In genomic region chr19:35266904-35267817, GRCh38 we compare ENCODE assay signal across 7 cellular contexts. TPM values are rescaled to one million over a fixed set of nuclear protein-coding genes. Genes with fewer than 3 reads are reported as not detected.
DNase-seq lines count a peak whose midpoint lies in the region; ATAC-seq and TF ChIP-seq lines count a peak whose summit lies in the region.

No MANE protein-coding gene starts in this region.

- H3K27me3 ChIP-seq in Panc1 (ENCODE audit: control insufficient read depth, insufficient read depth, low read length) (no peaks in the 10 kb centered on the region), adipocyte (replicated peaks; ENCODE audit: control insufficient read depth, insufficient read depth, low read length) (no peaks in the 10 kb centered on the region), right atrium auricular region (no peaks in the 10 kb centered on the region)

- ATAC-seq in GM18505 (IDR thresholded peaks at IDR 0.05; ENCODE audit: unreplicated experiment) (no peak), Panc1 (no peak), sciatic nerve (peak; percentile 39), GM18873 (IDR thresholded peaks at IDR 0.05; ENCODE audit: low FRiP score, unreplicated experiment) (no peak), GM18517 (IDR thresholded peaks at IDR 0.05; ENCODE audit: unreplicated experiment) (no peak)

- H3K9me3 ChIP-seq in Panc1 (ENCODE audit: control insufficient read depth, insufficient read depth, low read depth, low read length), result no peaks in the 10 kb centered on the region
- H3K9me3 ChIP-seq in adipocyte (ENCODE audit: control insufficient read depth, low read length), result no peaks in the 10 kb centered on the region
- no peaks in the 10 kb centered on the region for H3K9me3 ChIP-seq in right atrium auricular region

- peak overlapping the region; percentile 100 for H3K9ac ChIP-seq in adipocyte (ENCODE audit: low read length)

- in situ Hi-C loops in Panc1 (cut with HindIII; ENCODE audit: low pct_unique_long_range_greater_than_20kb, low sequenced_read_pairs), result no loop called here

- intact Hi-C loops in Panc1 (cut with micrococcal nuclease; ENCODE audit: unreplicated experiment) (no loop called here), sciatic nerve (cut with DNase I) (loop anchor here (5.0 kb wide), 2 partner anchors 125 to 1030 kb away; partner anchors contain the start of gene FXYD7)

- TF ChIP-seq CTCF in Panc1 (IDR thresholded peaks at IDR 0.05), result no peak
- no peak for TF ChIP-seq CTCF in right atrium auricular region (IDR thresholded peaks at IDR 0.05)

- CTCF ChIA-PET in Panc1 (lab: Charles Lee), result no interaction called here

- TSS peak; percentile 81 for BruUV-seq in Panc1 (replicated peaks; lab: Mats Ljungman, UMichigan)

- DNase-seq in Panc1 (ENCODE audit: low read depth, low spot score), result no peak
- DNase-seq in adipocyte (ENCODE audit: low read depth), result peak; percentile 73
- no peak for DNase-seq in right atrium auricular region (ENCODE audit: low spot score)
- peak; percentile 82 for DNase-seq in sciatic nerve (ENCODE audit: low spot score)

- peak; percentile 1 for TF ChIP-seq POLR2A in GM18505 (IDR thresholded peaks at IDR 0.05; ENCODE audit: borderline replicate concordance, extremely low read depth, insufficient read depth, insufficient read length)

- H3K4me3 ChIP-seq in Panc1 (ENCODE audit: low read depth in 2 of 2, low read length in 2 of 2), result peak overlapping the region; percentile 86 to 93
- peak overlapping the region; percentile 97 for H3K4me3 ChIP-seq in adipocyte (ENCODE audit: low read length)
- peak overlapping the region; percentile 75 to 92 for H3K4me3 ChIP-seq in right atrium auricular region

- H3K4me1 ChIP-seq in Panc1 (ENCODE audit: control insufficient read depth, insufficient read depth, low read length) (peaks cover 25% of the 10 kb centered on the region), adipocyte (ENCODE audit: control insufficient read depth, insufficient read depth, low read length) (peaks cover 23% of the 10 kb centered on the region), right atrium auricular region (peaks cover 0 to 43% of the 10 kb centered on the region in 2 donors)

- peaks cover 14% of the 10 kb centered on the region; the same call in 1 of the 2 replicates for H3K36me3 ChIP-seq in Panc1 (ENCODE audit: control insufficient read depth, insufficient read depth, low read length)
- peaks cover 20% of the 10 kb centered on the region for H3K36me3 ChIP-seq in adipocyte (ENCODE audit: control insufficient read depth, insufficient read depth, low read length, severe bottlenecking)
- peaks cover 21% of the 10 kb centered on the region for H3K36me3 ChIP-seq in right atrium auricular region

- POLR2A ChIA-PET in Panc1 (lab: Charles Lee), result no interaction called here

- peak overlapping the region; percentile 99 for H3K27ac ChIP-seq in Panc1 (ENCODE audit: low read length)
- peak overlapping the region; percentile 97 to 100 for H3K27ac ChIP-seq in right atrium auricular region

RNA-seq across cellular contexts. Expression of gene USF2, which starts 1.6 kb away (rescaled TPM):
- 121 TPM for total RNA-seq in Panc1 (2021; ENCODE audit: unreplicated experiment)
- polyA plus RNA-seq in Panc1 (2012; ENCODE audit: insufficient read length), result 261 TPM
- 100 to 1,000 TPM; 130 to 180 TPM for total RNA-seq in right atrium auricular region
- total RNA-seq in sciatic nerve, result 137 TPM

RNA-seq across cellular contexts. Expression of gene HAMP, which starts 15.2 kb away (rescaled TPM):
- total RNA-seq in Panc1 (2021; ENCODE audit: unreplicated experiment) (0.31 TPM), right atrium auricular region (100 to 1,000 TPM in 1 of 2 donors, not detected in 1; 146 TPM), sciatic nerve (8.9 TPM)
- polyA plus RNA-seq in Panc1 (2012; ENCODE audit: insufficient read length), result not detected

RNA-seq across cellular contexts. Expression of gene LSR, which starts 18.4 kb away (rescaled TPM):
- total RNA-seq in Panc1 (2021; ENCODE audit: unreplicated experiment) (64.7 TPM), right atrium auricular region (10 to 100 TPM in 1 of 2 donors, 1 to 10 TPM in 1; 7.6 to 20.1 TPM), sciatic nerve (9.3 TPM)
- polyA plus RNA-seq in Panc1 (2012; ENCODE audit: insufficient read length), result 124 TPM

RNA-seq across cellular contexts. Expression of gene MAG, which starts 24.8 kb away (rescaled TPM):
- total RNA-seq in Panc1 (2021; ENCODE audit: unreplicated experiment) (not detected), right atrium auricular region (not detected), sciatic nerve (82.2 TPM)
- polyA plus RNA-seq in Panc1 (2012; ENCODE audit: insufficient read length), result not detected

RNA-seq across cellular contexts. Expression of gene FAM187B, which starts 38.6 kb away (rescaled TPM):
- total RNA-seq in Panc1 (2021; ENCODE audit: unreplicated experiment) (not detected), right atrium auricular region (not detected), sciatic nerve (0.31 TPM)
- not detected for polyA plus RNA-seq in Panc1 (2012; ENCODE audit: insufficient read length)

Comparison
In these comparisons a context has a peak if more than half of its experiments do, and no peak if none do; other contexts are left out.
1. DNase-seq: peak in adipocyte (single experiment) and sciatic nerve (single experiment); none in Panc1 (single experiment) and right atrium auricular region (single experiment).
2. Peak in every context shown above with its lines, with median percentiles within 50 percentile points of each other: H3K4me3 ChIP-seq.